20 cellular contexts compared by ENCODE assay signal in the genomic region with DNA sequence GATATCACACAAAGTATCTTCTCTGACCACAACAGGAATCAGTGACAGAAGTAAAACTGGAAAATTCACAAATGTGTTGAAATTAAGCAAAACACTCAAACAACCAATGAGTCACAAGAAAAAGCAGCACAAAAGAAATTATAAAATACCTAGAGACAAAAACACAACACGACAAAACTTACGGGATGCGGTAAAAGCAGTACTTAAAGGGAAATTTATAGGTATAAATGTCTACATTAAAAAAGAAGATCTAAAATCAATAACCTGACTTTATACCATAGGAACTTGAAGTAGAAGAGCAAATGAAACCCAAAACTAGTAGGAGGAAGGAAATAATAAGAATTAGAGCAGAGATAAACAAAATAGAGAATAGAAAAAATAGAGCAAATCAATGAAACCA. TPM values are rescaled to one million over a fixed set of nuclear protein-coding genes. Genes with fewer than 3 reads are reported as not detected.
A peak's percentile ranks its signal among the peaks of the same experiment; 100 is the strongest.
DNase-seq lines count a peak whose midpoint lies in the region; ATAC-seq, FAIRE-seq and TF ChIP-seq lines count a peak whose summit lies in the region.
"Had no signal": no experiment of that assay in that cellular context is flagged by ENCODE, and none has a peak within 500 bp of the region (broad histone marks: within the 10 kb centered on the region; RNA-seq: fewer than 3 reads in every experiment).

No MANE protein-coding gene starts in this region.

- no peak for ATAC-seq in activated CD8-positive, alpha-beta T cell treated with anti-CD3 and anti-CD28 coated beads, Interleukin-2, amount 10 ng/mL, durations not matched to agents 7 days and 5 days
- no peak for ATAC-seq in activated CD8-positive, alpha-beta T cell treated with anti-CD3 and anti-CD28 coated beads for 36 hours
- no peak for ATAC-seq in effector memory CD8-positive, alpha-beta T cell (replicated peaks)
- no peak for ATAC-seq in activated CD4-positive, CD25-positive, alpha-beta regulatory T cell treated with anti-CD3 and anti-CD28 coated beads, Interleukin-2, amount 50 U/mL, for 24 hours
- ATAC-seq: A549, Panc1 had no signal

- POLR2A ChIA-PET in activated CD8-positive, alpha-beta T cell treated with anti-CD3 and anti-CD28 coated beads, Interleukin-2, amount 10 ng/mL, durations not matched to agents 7 days and 5 days (lab: Charles Lee), result no interaction called here
- POLR2A ChIA-PET in activated CD8-positive, alpha-beta T cell treated with anti-CD3 and anti-CD28 coated beads for 36 hours (lab: Charles Lee), result interaction anchor here (0.7 kb wide), 1 partner anchor 253 kb away, joined by 4 read pairs; no protein-coding TSS in a partner anchor

- H3K9ac ChIP-seq in Loucy (ENCODE audit: low read depth, low read length, poor library complexity, severe bottlenecking), result no peak overlapping the region

- H3K36me3 Mint-ChIP-seq in activated CD8-positive, alpha-beta T cell treated with anti-CD3 and anti-CD28 coated beads, Interleukin-2, amount 10 ng/mL, durations not matched to agents 7 days and 5 days (ENCODE audit: low read depth), result peaks cover 3% of the 10 kb centered on the region
- H3K36me3 Mint-ChIP-seq in activated CD8-positive, alpha-beta T cell treated with anti-CD3 and anti-CD28 coated beads for 36 hours (ENCODE audit: low read depth), result no peaks in the 10 kb centered on the region
- H3K36me3 Mint-ChIP-seq in effector memory CD8-positive, alpha-beta T cell (ENCODE audit: insufficient read depth), result peaks cover 2% of the 10 kb centered on the region
- H3K36me3 Mint-ChIP-seq: CD14-positive monocyte had no signal

- no peak overlapping the region for H3K4me3 ChIP-seq in Loucy (ENCODE audit: low read length, poor library complexity, severe bottlenecking)
- H3K4me3 ChIP-seq: A549 had no signal

- H3F3A ChIP-seq in Loucy (ENCODE audit: low read depth), result no peaks in the 10 kb centered on the region

- CTCF ChIA-PET in activated CD8-positive, alpha-beta T cell treated with anti-CD3 and anti-CD28 coated beads, Interleukin-2, amount 10 ng/mL, durations not matched to agents 7 days and 5 days (lab: Charles Lee), result interaction anchor here (0.6 kb wide), 1 partner anchor 68 kb away, joined by 3 read pairs; no protein-coding TSS in a partner anchor
- CTCF ChIA-PET in activated CD8-positive, alpha-beta T cell treated with anti-CD3 and anti-CD28 coated beads for 36 hours (lab: Charles Lee), result no interaction called here

- intact Hi-C loops in activated CD8-positive, alpha-beta T cell treated with anti-CD3 and anti-CD28 coated beads for 36 hours (cut with micrococcal nuclease), result no loop called here

- H3K4me3 Mint-ChIP-seq in activated CD8-positive, alpha-beta T cell treated with anti-CD3 and anti-CD28 coated beads, Interleukin-2, amount 10 ng/mL, durations not matched to agents 7 days and 5 days, result peak overlapping the region; percentile 5
- H3K4me3 Mint-ChIP-seq in activated CD8-positive, alpha-beta T cell treated with anti-CD3 and anti-CD28 coated beads for 36 hours, result no peak overlapping the region
- peak overlapping the region; percentile 0 to 7 for H3K4me3 Mint-ChIP-seq in effector memory CD8-positive, alpha-beta T cell
- H3K4me3 Mint-ChIP-seq: B cell, CD14-positive monocyte had no signal

- H3K4me1 ChIP-seq in Loucy (ENCODE audit: insufficient read depth, low read length, poor library complexity, severe bottlenecking), result no peaks in the 10 kb centered on the region

- H3K9me2 ChIP-seq in Loucy (replicated peaks; ENCODE audit: low read depth, low read length), result no peaks in the 10 kb centered on the region

- H3K9me3 Mint-ChIP-seq in activated CD8-positive, alpha-beta T cell treated with anti-CD3 and anti-CD28 coated beads, Interleukin-2, amount 10 ng/mL, durations not matched to agents 7 days and 5 days (ENCODE audit: insufficient read depth), result peaks cover under 1% of the 10 kb centered on the region
- no peaks in the 10 kb centered on the region for H3K9me3 Mint-ChIP-seq in activated CD8-positive, alpha-beta T cell treated with anti-CD3 and anti-CD28 coated beads for 36 hours
- no peaks in the 10 kb centered on the region for H3K9me3 Mint-ChIP-seq in effector memory CD8-positive, alpha-beta T cell
- H3K9me3 Mint-ChIP-seq: CD14-positive monocyte had no signal

- no peak overlapping the region for H3K4me2 ChIP-seq in Loucy (ENCODE audit: low read depth, low read length, poor library complexity, severe bottlenecking)
- H3K4me2 ChIP-seq: A549 had no signal

- TF ChIP-seq CTCF in activated CD8-positive, alpha-beta T cell treated with anti-CD3 and anti-CD28 coated beads for 36 hours (IDR thresholded peaks at IDR 0.05), result no peak
- no peak for TF ChIP-seq CTCF in Loucy (conservative IDR thresholded peaks at IDR 0.05; ENCODE audit: low read length)

- H3K27ac Mint-ChIP-seq in activated CD8-positive, alpha-beta T cell treated with anti-CD3 and anti-CD28 coated beads, Interleukin-2, amount 10 ng/mL, durations not matched to agents 7 days and 5 days, result no peak overlapping the region
- H3K27ac Mint-ChIP-seq in activated CD8-positive, alpha-beta T cell treated with anti-CD3 and anti-CD28 coated beads for 36 hours, result no peak overlapping the region
- no peak overlapping the region for H3K27ac Mint-ChIP-seq in effector memory CD8-positive, alpha-beta T cell
- H3K27ac Mint-ChIP-seq: B cell, CD14-positive monocyte had no signal

- no peaks in the 10 kb centered on the region for H3K36me3 ChIP-seq in Loucy (ENCODE audit: insufficient read depth, low read length)

- peaks cover 23% of the 10 kb centered on the region for H3K4me1 Mint-ChIP-seq in activated CD8-positive, alpha-beta T cell treated with anti-CD3 and anti-CD28 coated beads, Interleukin-2, amount 10 ng/mL, durations not matched to agents 7 days and 5 days (ENCODE audit: low read depth)
- peaks cover 17% of the 10 kb centered on the region for H3K4me1 Mint-ChIP-seq in activated CD8-positive, alpha-beta T cell treated with anti-CD3 and anti-CD28 coated beads for 36 hours (ENCODE audit: low read depth)
- peaks cover 5 to 22% of the 10 kb centered on the region in 2 donors for H3K4me1 Mint-ChIP-seq in effector memory CD8-positive, alpha-beta T cell (ENCODE audit: low read depth in 2 of 2)

- H3K79me2 ChIP-seq in Loucy (ENCODE audit: insufficient read depth, low read length), result peaks cover 10% of the 10 kb centered on the region

- H4K20me1 ChIP-seq in Loucy (ENCODE audit: insufficient read depth, low read length, poor library complexity, severe bottlenecking), result no peaks in the 10 kb centered on the region

- H3K27me3 ChIP-seq in Loucy (ENCODE audit: insufficient read depth, low read length, poor library complexity, severe bottlenecking), result no peaks in the 10 kb centered on the region

- H2AFZ ChIP-seq in Loucy (ENCODE audit: low read length), result peak overlapping the region; percentile 43; the same call in 1 of the 2 replicates

- peaks cover 14% of the 10 kb centered on the region for H3K27me3 Mint-ChIP-seq in activated CD8-positive, alpha-beta T cell treated with anti-CD3 and anti-CD28 coated beads, Interleukin-2, amount 10 ng/mL, durations not matched to agents 7 days and 5 days (ENCODE audit: low read depth)
- peaks cover 8% of the 10 kb centered on the region for H3K27me3 Mint-ChIP-seq in activated CD8-positive, alpha-beta T cell treated with anti-CD3 and anti-CD28 coated beads for 36 hours
- peaks cover 24 to 28% of the 10 kb centered on the region in 2 donors for H3K27me3 Mint-ChIP-seq in effector memory CD8-positive, alpha-beta T cell

- H3K9me3 ChIP-seq in Loucy (ENCODE audit: insufficient read depth, low read depth, low read length), result no peaks in the 10 kb centered on the region
- H3K9me3 ChIP-seq: A549 had no signal

- peak; percentile 5 for FAIRE-seq in GM12891 (lab: Jason Lieb, UNC)
- FAIRE-seq: A549, H54 had no signal

- DNase-seq in activated CD8-positive, alpha-beta T cell treated with anti-CD3 and anti-CD28 coated beads, Interleukin-2, amount 10 ng/mL, durations not matched to agents 7 days and 5 days, result no peak
- no peak for DNase-seq in activated CD8-positive, alpha-beta T cell treated with anti-CD3 and anti-CD28 coated beads for 36 hours
- DNase-seq in GM12891 (ENCODE audit: insufficient read length, low spot score) (no peak), NCI-H1417 treated with DMSO at 0.1 percent for 48 hours (lab: John Stamatoyannopoulos, UW) (no peak), activated gamma-delta T cell treated with Interleukin-2 at 50 U/mL for 16 hours (no peak)
- DNase-seq in effector memory CD8-positive, alpha-beta T cell, result no peak
- DNase-seq: EL, GF-D8, NCI-H1092, NCI-H1436 treated with DMSO at 0.1 percent for 48 hours, NCI-H1930, NCI-H69, SIG-M5 had no signal

- no peak for TF ChIP-seq POLR2A in GM12891 (IDR thresholded peaks at IDR 0.05; ENCODE audit: low read depth, low read length)

TF ChIP-seq in GM12891, 5 proteins besides CTCF, POLR2A, EP300 and RAD21:
- TF ChIP-seq SPI1 (IDR thresholded peaks at IDR 0.05; ENCODE audit: low read depth, low read length) (no peak), PAX5 (IDR thresholded peaks at IDR 0.05; ENCODE audit: insufficient read depth, low read length, severe bottlenecking) (no peak), POU2F2 (IDR thresholded peaks at IDR 0.05; ENCODE audit: low read depth, low read length) (no peak), POLR2AphosphoS5 (IDR thresholded peaks at IDR 0.05; ENCODE audit: low read depth, low read length) (no peak), TAF1 (IDR thresholded peaks at IDR 0.05; ENCODE audit: low read depth, low read length) (no peak)

RNA-seq across cellular contexts. Expression of a gene that starts 2.8 kb away (rescaled TPM):
- total RNA-seq in activated CD8-positive, alpha-beta T cell treated with anti-CD3 and anti-CD28 coated beads, Interleukin-2, amount 10 ng/mL, durations not matched to agents 7 days and 5 days, result 10 to 100 TPM; 15.6 to 21.4 TPM
- total RNA-seq in activated CD8-positive, alpha-beta T cell treated with anti-CD3 and anti-CD28 coated beads for 36 hours, result 10 to 100 TPM; 24.3 to 27.4 TPM
- 36.6 TPM for polyA plus RNA-seq in GM12891 (2012; ENCODE audit: low read depth, missing spikeins)
